13 cellular contexts compared by ENCODE assay signal in genomic region chr17:60335289-60335688, GRCh38. TPM values are rescaled to one million over a fixed set of nuclear protein-coding genes. Genes with fewer than 3 reads are reported as not detected.
A peak's percentile ranks its signal among the peaks of the same experiment; 100 is the strongest.
DNase-seq lines count a peak whose midpoint lies in the region; ATAC-seq and TF ChIP-seq lines count a peak whose summit lies in the region.
"Had no signal": no experiment of that assay in that cellular context is flagged by ENCODE, and none has a peak within 500 bp of the region (broad histone marks: within the 10 kb centered on the region; RNA-seq: fewer than 3 reads in every experiment).

No MANE protein-coding gene starts in this region.

- peaks cover 8% of the 10 kb centered on the region for H3K4me1 Mint-ChIP-seq in activated T-cell treated with anti-CD3 and anti-CD28 coated beads, Interleukin-2, amount 50 U/mL, for 72 hours (ENCODE audit: low read depth)
- H3K4me1 Mint-ChIP-seq in activated T-cell treated with anti-CD3 and anti-CD28 coated beads, Interleukin-2, amount 50 U/mL, for 4 hours (ENCODE audit: low read depth): peaks cover 2% of the 10 kb centered on the region
- H3K4me1 Mint-ChIP-seq in activated T-helper 17 cell treated with anti-CD3 and anti-CD28 coated beads, Interleukin-2, amount 50 U/mL, for 72 hours: peaks cover 7% of the 10 kb centered on the region

- no peak overlapping the region for H3K4me2 ChIP-seq in osteoblast (ENCODE audit: insufficient read depth, low read length)
- H3K4me2 ChIP-seq: BLaER1 had no signal

- intact Hi-C loops in Right ventricle myocardium superior (cut with DNase I): no loop called here

- H4K20me1 ChIP-seq in osteoblast (ENCODE audit: insufficient read depth, low read length): peaks cover 25% of the 10 kb centered on the region

- H3K36me3 ChIP-seq in osteoblast (ENCODE audit: insufficient read depth, low read length): no peaks in the 10 kb centered on the region

- no peaks in the 10 kb centered on the region for H3K27me3 Mint-ChIP-seq in activated T-cell treated with anti-CD3 and anti-CD28 coated beads, Interleukin-2, amount 50 U/mL, for 72 hours (ENCODE audit: low read depth)
- no peaks in the 10 kb centered on the region for H3K27me3 Mint-ChIP-seq in activated T-cell treated with anti-CD3 and anti-CD28 coated beads, Interleukin-2, amount 50 U/mL, for 4 hours (ENCODE audit: low read depth)
- H3K27me3 Mint-ChIP-seq in activated T-helper 17 cell treated with anti-CD3 and anti-CD28 coated beads, Interleukin-2, amount 50 U/mL, for 72 hours: no peaks in the 10 kb centered on the region

- H3K36me3 Mint-ChIP-seq in activated T-cell treated with anti-CD3 and anti-CD28 coated beads, Interleukin-2, amount 50 U/mL, for 72 hours (ENCODE audit: insufficient read depth in 2 of 2): peaks cover 1 to 3% of the 10 kb centered on the region in 2 donors
- H3K36me3 Mint-ChIP-seq in activated T-cell treated with anti-CD3 and anti-CD28 coated beads, Interleukin-2, amount 50 U/mL, for 4 hours (ENCODE audit: insufficient read depth): peaks cover 10% of the 10 kb centered on the region
- H3K36me3 Mint-ChIP-seq in activated T-helper 17 cell treated with anti-CD3 and anti-CD28 coated beads, Interleukin-2, amount 50 U/mL, for 72 hours (ENCODE audit: low read depth): peaks cover 21% of the 10 kb centered on the region

- H3K9me3 Mint-ChIP-seq in activated T-cell treated with anti-CD3 and anti-CD28 coated beads, Interleukin-2, amount 50 U/mL, for 72 hours: no peaks in the 10 kb centered on the region
- H3K9me3 Mint-ChIP-seq in activated T-cell treated with anti-CD3 and anti-CD28 coated beads, Interleukin-2, amount 50 U/mL, for 4 hours: no peaks in the 10 kb centered on the region
- no peaks in the 10 kb centered on the region for H3K9me3 Mint-ChIP-seq in activated T-helper 17 cell treated with anti-CD3 and anti-CD28 coated beads, Interleukin-2, amount 50 U/mL, for 72 hours

- no peak for DNase-seq in activated T-cell treated with anti-CD3 and anti-CD28 coated beads, Interleukin-2, amount 50 U/mL, for 72 hours
- DNase-seq in activated T-cell treated with anti-CD3 and anti-CD28 coated beads, Interleukin-2, amount 50 U/mL, for 4 hours: no peak
- peak; percentile 10 for DNase-seq in HT1080 (ENCODE audit: low read depth)
- DNase-seq in osteoblast (ENCODE audit: insufficient read length, low spot score, missing footprints): peak; percentile 51
- DNase-seq in GDM1 (lab: John Stamatoyannopoulos, UW): no peak
- DNase-seq in Right ventricle myocardium superior: no peak
- DNase-seq: 8988T, AML-193, DMS53, HCEC 1CT had no signal

- no peak overlapping the region for H3K4me3 ChIP-seq in osteoblast (ENCODE audit: insufficient read depth, low read length)
- H3K4me3 ChIP-seq: BLaER1 had no signal

- H3K9me3 ChIP-seq in osteoblast (ENCODE audit: low read depth, low read length): no peaks in the 10 kb centered on the region
- H3K9me3 ChIP-seq: BLaER1 had no signal

- H3K4me1 ChIP-seq in osteoblast (ENCODE audit: insufficient read depth, low read length): no peaks in the 10 kb centered on the region
- H3K4me1 ChIP-seq: BLaER1 had no signal

- peaks cover 74% of the 10 kb centered on the region for H3K79me2 ChIP-seq in osteoblast (ENCODE audit: insufficient read depth, low read length)

- H3K27ac Mint-ChIP-seq in activated T-cell treated with anti-CD3 and anti-CD28 coated beads, Interleukin-2, amount 50 U/mL, for 72 hours: no peak overlapping the region
- peak overlapping the region; percentile 60 for H3K27ac Mint-ChIP-seq in activated T-helper 17 cell treated with anti-CD3 and anti-CD28 coated beads, Interleukin-2, amount 50 U/mL, for 72 hours

- H3K27me3 ChIP-seq in osteoblast (ENCODE audit: insufficient read depth, low read length): no peaks in the 10 kb centered on the region
- H3K27me3 ChIP-seq: BLaER1 had no signal

- H2AFZ ChIP-seq in osteoblast (ENCODE audit: low read length): no peak overlapping the region

- no peak for TF ChIP-seq CTCF in osteoblast (IDR thresholded peaks at IDR 0.05; ENCODE audit: extremely low read depth, low read depth, low read length)

- H3K4me3 Mint-ChIP-seq in activated T-cell treated with anti-CD3 and anti-CD28 coated beads, Interleukin-2, amount 50 U/mL, for 72 hours: no peak overlapping the region
- no peak overlapping the region for H3K4me3 Mint-ChIP-seq in activated T-cell treated with anti-CD3 and anti-CD28 coated beads, Interleukin-2, amount 50 U/mL, for 4 hours
- H3K4me3 Mint-ChIP-seq in activated T-helper 17 cell treated with anti-CD3 and anti-CD28 coated beads, Interleukin-2, amount 50 U/mL, for 72 hours: peak overlapping the region; percentile 3

- ATAC-seq in activated T-cell treated with anti-CD3 and anti-CD28 coated beads, Interleukin-2, amount 50 U/mL, for 72 hours (replicated peaks in 1 of 2): peak; percentile 45 to 47
- ATAC-seq in activated T-cell treated with anti-CD3 and anti-CD28 coated beads, Interleukin-2, amount 50 U/mL, for 4 hours: no peak
- ATAC-seq in activated T-helper 17 cell treated with anti-CD3 and anti-CD28 coated beads, Interleukin-2, amount 50 U/mL, for 72 hours (replicated peaks): peak; percentile 92
- ATAC-seq in HG02610 (IDR thresholded peaks at IDR 0.05; ENCODE audit: unreplicated experiment) (no peak), Right ventricle myocardium superior (ENCODE audit: poor library complexity) (no peak)

- no peak overlapping the region for H3K27ac ChIP-seq in osteoblast (ENCODE audit: low read depth, low read length)
- H3K27ac ChIP-seq: BLaER1 had no signal

RNA-seq across cellular contexts. Expression of gene USP32, which starts 56.6 kb away (rescaled TPM):
- 10 to 100 TPM; 42.4 to 48.8 TPM for total RNA-seq in activated T-cell treated with anti-CD3 and anti-CD28 coated beads, Interleukin-2, amount 50 U/mL, for 72 hours
- 10 to 100 TPM; 20.1 to 22.0 (median 20.9) TPM for total RNA-seq in activated T-cell treated with anti-CD3 and anti-CD28 coated beads, Interleukin-2, amount 50 U/mL, for 4 hours
- total RNA-seq in HT1080 (2014; rRNA removed; shearing (Covaris generic)): 31.7 and 34.4 TPM in 2 replicates
- 19.8 and 26.1 TPM in 2 replicates for polyA plus RNA-seq in HT1080 (2015; cell fraction: cytosol; rRNA removed)
- 20.5 and 23.5 TPM in 2 replicates for polyA plus RNA-seq in HT1080 (2015; cell fraction: nucleus; rRNA removed)
- 10 to 100 TPM; 32.7 to 42.2 TPM for total RNA-seq in activated T-helper 17 cell treated with anti-CD3 and anti-CD28 coated beads, Interleukin-2, amount 50 U/mL, for 72 hours
- 99.5 and 116 TPM in 2 replicates for total RNA-seq in osteoblast
- 30.9 TPM for total RNA-seq in Right ventricle myocardium superior

Comparison
In these comparisons a context has a peak if more than half of its experiments do, and no peak if none do; other contexts are left out.
1. ATAC-seq: peak in activated T-cell treated with anti-CD3 and anti-CD28 coated beads, Interleukin-2, amount 50 U/mL, for 72 hours (2 of 2) and activated T-helper 17 cell treated with anti-CD3 and anti-CD28 coated beads, Interleukin-2, amount 50 U/mL, for 72 hours (single experiment); none in activated T-cell treated with anti-CD3 and anti-CD28 coated beads, Interleukin-2, amount 50 U/mL, for 4 hours (0 of 2), HG02610 (single experiment) and Right ventricle myocardium superior (single experiment).
2. DNase-seq: peak in HT1080 (single experiment) and osteoblast (single experiment); none in activated T-cell treated with anti-CD3 and anti-CD28 coated beads, Interleukin-2, amount 50 U/mL, for 72 hours (0 of 2), activated T-cell treated with anti-CD3 and anti-CD28 coated beads, Interleukin-2, amount 50 U/mL, for 4 hours (single experiment), GDM1 (single experiment) and Right ventricle myocardium superior (single experiment).